1 cellular context compared by ENCODE assay signal in the genomic region with DNA sequence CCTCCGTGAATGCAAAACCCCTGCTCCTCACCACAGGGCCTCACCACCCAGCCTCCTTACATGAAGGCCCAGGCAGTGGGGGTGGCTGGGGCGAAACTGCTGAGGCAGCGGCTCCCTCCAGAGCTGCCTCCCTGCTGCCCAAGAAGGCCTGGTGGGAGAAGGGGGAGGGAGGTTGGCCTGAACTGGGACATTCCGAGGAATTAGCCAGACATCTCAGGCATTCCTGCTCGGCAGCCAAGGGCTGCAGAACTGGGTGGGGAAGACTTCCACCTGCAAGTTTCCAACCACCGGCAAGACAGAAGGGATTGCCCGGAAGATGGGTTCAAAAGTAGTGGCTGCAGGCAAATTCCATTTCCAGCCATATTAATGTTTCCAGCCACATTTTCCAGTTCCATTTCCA.
TF ChIP-seq lines count a peak whose summit lies in the region.

No MANE protein-coding gene starts in this region.

TF ChIP-seq in HepG2, 621 proteins besides CTCF, POLR2A, EP300 and RAD21:
- no peak for TF ChIP-seq GABPB1 (CRISPR knock-in tag; IDR thresholded peaks at IDR 0.05)
- no peak for TF ChIP-seq MTA1 (CRISPR knock-in tag; IDR thresholded peaks at IDR 0.05; ENCODE audit: borderline replicate concordance)
- TF ChIP-seq MTA3 (CRISPR knock-in tag; IDR thresholded peaks at IDR 0.05) = no peak
- TF ChIP-seq MAFK (conservative IDR thresholded peaks at IDR 0.05 in 1 of 2, IDR thresholded peaks at IDR 0.05 in 1 of 2; ENCODE audit: low read length in 2 of 2) = 0 out of 4 replicates have a peak, but pooled peaks of 1 of the 2 experiments have one; percentile 23
- no peak for TF ChIP-seq ZNF256 (CRISPR knock-in tag; conservative IDR thresholded peaks at IDR 0.05)
- no peak for TF ChIP-seq IKZF1 (IDR thresholded peaks at IDR 0.05)
- TF ChIP-seq, protein P1, sequence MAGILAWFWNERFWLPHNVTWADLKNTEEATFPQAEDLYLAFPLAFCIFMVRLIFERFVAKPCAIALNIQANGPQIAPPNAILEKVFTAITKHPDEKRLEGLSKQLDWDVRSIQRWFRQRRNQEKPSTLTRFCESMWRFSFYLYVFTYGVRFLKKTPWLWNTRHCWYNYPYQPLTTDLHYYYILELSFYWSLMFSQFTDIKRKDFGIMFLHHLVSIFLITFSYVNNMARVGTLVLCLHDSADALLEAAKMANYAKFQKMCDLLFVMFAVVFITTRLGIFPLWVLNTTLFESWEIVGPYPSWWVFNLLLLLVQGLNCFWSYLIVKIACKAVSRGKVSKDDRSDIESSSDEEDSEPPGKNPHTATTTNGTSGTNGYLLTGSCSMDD (CRISPR knock-in tag; IDR thresholded peaks at IDR 0.05) = no peak
- TF ChIP-seq ZNF850 (CRISPR knock-in tag; conservative IDR thresholded peaks at IDR 0.05) = no peak
- peak; percentile 4; the same call in 1 of the 2 replicates for TF ChIP-seq POLR2G (IDR thresholded peaks at IDR 0.05; ENCODE audit: low read depth, low read length)
- TF ChIP-seq, protein P2, sequence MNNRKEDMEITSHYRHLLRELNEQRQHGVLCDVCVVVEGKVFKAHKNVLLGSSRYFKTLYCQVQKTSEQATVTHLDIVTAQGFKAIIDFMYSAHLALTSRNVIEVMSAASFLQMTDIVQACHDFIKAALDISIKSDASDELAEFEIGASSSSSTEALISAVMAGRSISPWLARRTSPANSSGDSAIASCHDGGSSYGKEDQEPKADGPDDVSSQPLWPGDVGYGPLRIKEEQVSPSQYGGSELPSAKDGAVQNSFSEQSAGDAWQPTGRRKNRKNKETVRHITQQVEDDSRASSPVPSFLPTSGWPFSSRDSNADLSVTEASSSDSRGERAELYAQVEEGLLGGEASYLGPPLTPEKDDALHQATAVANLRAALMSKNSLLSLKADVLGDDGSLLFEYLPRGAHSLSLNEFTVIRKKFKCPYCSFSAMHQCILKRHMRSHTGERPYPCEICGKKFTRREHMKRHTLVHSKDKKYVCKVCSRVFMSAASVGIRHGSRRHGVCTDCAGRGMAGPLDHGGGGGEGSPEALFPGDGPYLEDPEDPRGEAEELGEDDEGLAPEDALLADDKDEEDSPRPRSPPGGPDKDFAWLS (CRISPR knock-in tag; IDR thresholded peaks at IDR 0.05; ENCODE audit: borderline replicate concordance) = no peak
- no peak for TF ChIP-seq SRF (IDR thresholded peaks at IDR 0.05; ENCODE audit: low read depth, low read length)
- TF ChIP-seq, protein P3, sequence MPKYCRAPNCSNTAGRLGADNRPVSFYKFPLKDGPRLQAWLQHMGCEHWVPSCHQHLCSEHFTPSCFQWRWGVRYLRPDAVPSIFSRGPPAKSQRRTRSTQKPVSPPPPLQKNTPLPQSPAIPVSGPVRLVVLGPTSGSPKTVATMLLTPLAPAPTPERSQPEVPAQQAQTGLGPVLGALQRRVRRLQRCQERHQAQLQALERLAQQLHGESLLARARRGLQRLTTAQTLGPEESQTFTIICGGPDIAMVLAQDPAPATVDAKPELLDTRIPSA (CRISPR knock-in tag; IDR thresholded peaks at IDR 0.05; ENCODE audit: borderline replicate concordance) = no peak
- no peak for TF ChIP-seq ZNF260 (CRISPR knock-in tag; IDR thresholded peaks at IDR 0.05; ENCODE audit: borderline replicate concordance, low read depth)
